2 cellular contexts compared by ENCODE assay signal in genomic region chr11:35327829-35328228, GRCh38.
TF ChIP-seq lines count a peak whose summit lies in the region.

No MANE protein-coding gene starts in this region.

TF ChIP-seq in GM12891, 5 proteins besides CTCF, POLR2A, EP300 and RAD21 (continued from another document):
- TF ChIP-seq PAX5 (IDR thresholded peaks at IDR 0.05; ENCODE audit: insufficient read depth, low read length, severe bottlenecking): no peak
- TF ChIP-seq SPI1 (IDR thresholded peaks at IDR 0.05; ENCODE audit: low read depth, low read length): peak; percentile 59
- no peak for TF ChIP-seq POU2F2 (IDR thresholded peaks at IDR 0.05; ENCODE audit: low read depth, low read length)

TF ChIP-seq in GM23338, 12 proteins besides CTCF, POLR2A, EP300 and RAD21 (continued from another document):
- TF ChIP-seq ETS1 (IDR thresholded peaks at IDR 0.05): no peak
TF ChIP-seq in GM23338: peak in this region for 0.
